22 cellular contexts compared by ENCODE assay signal in the genomic region with DNA sequence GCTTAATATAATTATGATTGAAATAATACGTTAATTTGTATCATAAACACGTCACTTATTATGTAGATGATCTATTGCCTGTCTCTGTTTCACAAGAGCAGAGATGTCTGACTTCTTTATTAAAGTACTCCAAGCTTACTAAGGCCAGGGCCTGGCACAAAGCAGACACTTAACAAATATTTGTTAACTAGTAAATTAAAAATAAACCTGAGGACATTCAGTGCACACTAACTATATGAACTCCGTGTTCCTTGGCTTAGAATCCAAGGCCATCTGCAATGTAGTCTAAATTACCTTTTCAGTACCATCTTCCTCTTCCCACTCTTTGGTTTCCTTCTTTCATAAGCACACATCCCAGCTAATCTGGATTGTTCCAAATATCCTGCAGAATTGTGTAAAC.
DNase-seq lines count a peak whose midpoint lies in the region; ATAC-seq, FAIRE-seq and TF ChIP-seq lines count a peak whose summit lies in the region.
"Had no signal": no experiment of that assay in that cellular context is flagged by ENCODE, and none has a peak within 500 bp of the region (broad histone marks: within the 10 kb centered on the region; RNA-seq: fewer than 3 reads in every experiment).

No MANE protein-coding gene starts in this region.

- H4K20me1 ChIP-seq in PC-3 (ENCODE audit: low read length) (no peaks in the 10 kb centered on the region), SK-N-SH (ENCODE audit: insufficient read depth) (no peaks in the 10 kb centered on the region)
- H4K20me1 ChIP-seq: BLaER1 treated with 17β-estradiol and CSF1 and Interleukin-3, amounts not matched to agents 10 nM and 100 nM had no signal

- H3K9me2 ChIP-seq in PC-3 (replicated peaks; ENCODE audit: low read length) (no peaks in the 10 kb centered on the region), SK-N-SH (no peaks in the 10 kb centered on the region)

- BruUV-seq in PC-3 (replicated peaks; lab: Mats Ljungman, UMichigan), result no TSS peak

- CTCF ChIA-PET in PC-3 (lab: Charles Lee) (no interaction called here), SK-N-SH (lab: Yijun Ruan, JAX) (no interaction called here)

- POLR2A ChIA-PET in PC-3 (lab: Charles Lee; ENCODE audit: unreplicated experiment), result no interaction called here
- POLR2A ChIA-PET in SK-N-SH (lab: Yijun Ruan, JAX), result no interaction called here

- H3K4me2 ChIP-seq in PC-3 (ENCODE audit: low read length) (no peak overlapping the region), SK-N-SH (no peak overlapping the region)
- H3K4me2 ChIP-seq: BLaER1 treated with 17β-estradiol and CSF1 and Interleukin-3, amounts not matched to agents 10 nM and 100 nM had no signal

- H3F3A ChIP-seq in PC-3 (ENCODE audit: low read length, unreplicated experiment) (no peaks in the 10 kb centered on the region), SK-N-SH (replicated peaks; ENCODE audit: insufficient read depth) (no peaks in the 10 kb centered on the region)

- no peak overlapping the region for H3K4me3 ChIP-seq in PC-3 (ENCODE audit: low read length)
- H3K4me3 ChIP-seq in pancreas, result no peak overlapping the region
- H3K4me3 ChIP-seq in SK-N-SH (ENCODE audit: low read depth in 2 of 2, low read length in 1 of 2), result no peak overlapping the region
- H3K4me3 ChIP-seq: BLaER1 treated with 17β-estradiol and CSF1 and Interleukin-3, amounts not matched to agents 10 nM and 100 nM; GM23248 had no signal

- H3K79me2 ChIP-seq in PC-3 (ENCODE audit: low read length) (no peaks in the 10 kb centered on the region), SK-N-SH (ENCODE audit: insufficient read depth) (no peaks in the 10 kb centered on the region)

- FAIRE-seq in pancreas (lab: Jason Lieb, UNC) (no peak), urothelium cell line (lab: Jason Lieb, UNC) (no peak)
- FAIRE-seq: GM12891, GM18507, H1 had no signal

- no peak overlapping the region for H3K9ac ChIP-seq in PC-3 (ENCODE audit: low read length)
- H3K9ac ChIP-seq in SK-N-SH, result no peak overlapping the region
- H3K9ac ChIP-seq: BLaER1 treated with 17β-estradiol and CSF1 and Interleukin-3, amounts not matched to agents 10 nM and 100 nM; GM23248 had no signal

- H2AFZ ChIP-seq in PC-3 (ENCODE audit: low read length) (no peak overlapping the region), SK-N-SH (ENCODE audit: low read depth) (no peak overlapping the region)
- H2AFZ ChIP-seq: GM23248 had no signal

- H3K4me1 ChIP-seq in PC-3 (ENCODE audit: insufficient read depth, low read length), result no peaks in the 10 kb centered on the region
- H3K4me1 ChIP-seq in pancreas, result peaks cover 0 to 9% (median 6%) of the 10 kb centered on the region in 3 donors
- H3K4me1 ChIP-seq in SK-N-SH (ENCODE audit: control insufficient read depth in 1 of 2, insufficient read depth in 2 of 2, low read depth in 1 of 2, low read length in 1 of 2), result peaks cover 0 to 4% of the 10 kb centered on the region in 2 experiments; a peak in 1 of 4 replicates
- H3K4me1 ChIP-seq: BE2C; BLaER1 treated with 17β-estradiol and CSF1 and Interleukin-3, amounts not matched to agents 10 nM and 100 nM had no signal

- H3K9me3 ChIP-seq in PC-3 (ENCODE audit: low read length) (no peaks in the 10 kb centered on the region), pancreas (no peaks in the 10 kb centered on the region), SK-N-SH (no peaks in the 10 kb centered on the region)
- H3K9me3 ChIP-seq: BE2C; BLaER1 treated with 17β-estradiol and CSF1 and Interleukin-3, amounts not matched to agents 10 nM and 100 nM had no signal

- DNase-seq in left ventricle myocardium superior (no peak), Right ventricle myocardium superior (no peak), PC-3 (no peak), pancreas (no peak), superior temporal gyrus (ENCODE audit: extremely low spot score) (peak; percentile 17), NCI-H2081 treated with DMSO at 0.1 percent for 48 hours (lab: John Stamatoyannopoulos, UW) (no peak), SK-N-SH (no peak), urothelium cell line (ENCODE audit: low spot score) (no peak)
- DNase-seq: 8988T; BE2C; CD4-positive, alpha-beta T cell; CD8-positive, alpha-beta memory T cell; DMS53; DMS79 treated with DMSO at 0.1 percent for 48 hours; GF-D8; GM23248; H7; HCEC 1CT had no signal

- WGBS in pancreas, 2 donors, result 16 to 24% methylated on average over 3 of the region's 3 CpGs
- WGBS in SK-N-SH (ENCODE audit: low lambda C conversion rate), result 51% methylated on average over 3 of the region's 3 CpGs

- H3K27ac ChIP-seq in PC-3 (ENCODE audit: low read length) (no peak overlapping the region), pancreas (no peak overlapping the region), SK-N-SH (ENCODE audit: low read depth in 2 of 2, low read length in 1 of 2) (no peak overlapping the region)
- H3K27ac ChIP-seq: BLaER1 treated with 17β-estradiol and CSF1 and Interleukin-3, amounts not matched to agents 10 nM and 100 nM; GM23248 had no signal

- no peak for TF ChIP-seq RAD21 in SK-N-SH (IDR thresholded peaks at IDR 0.05; ENCODE audit: low read length)

- no peaks in the 10 kb centered on the region for H3K27me3 ChIP-seq in PC-3 (ENCODE audit: low read length)
- no peaks in the 10 kb centered on the region for H3K27me3 ChIP-seq in pancreas
- H3K27me3 ChIP-seq in SK-N-SH (ENCODE audit: insufficient read depth), result no peaks in the 10 kb centered on the region
- H3K27me3 ChIP-seq: BE2C; BLaER1 treated with 17β-estradiol and CSF1 and Interleukin-3, amounts not matched to agents 10 nM and 100 nM had no signal

- H3K36me3 ChIP-seq in PC-3 (ENCODE audit: low read depth, low read length) (no peaks in the 10 kb centered on the region), pancreas (no peaks in the 10 kb centered on the region), SK-N-SH (replicated peaks in 1 of 2; ENCODE audit: control insufficient read depth in 1 of 2, insufficient read depth in 2 of 2, low read length in 1 of 2) (no peaks in the 10 kb centered on the region)
- H3K36me3 ChIP-seq: BE2C; BLaER1 treated with 17β-estradiol and CSF1 and Interleukin-3, amounts not matched to agents 10 nM and 100 nM had no signal

- intact Hi-C loops in left ventricle myocardium superior (cut with micrococcal nuclease), result no loop called here
- intact Hi-C loops in Right ventricle myocardium superior (cut with DNase I), result no loop called here
- intact Hi-C loops in PC-3 (cut with micrococcal nuclease), result no loop called here
- intact Hi-C loops in pancreas (cut with DNase I), result no loop called here

- no peak for TF ChIP-seq EP300 in SK-N-SH (IDR thresholded peaks at IDR 0.05; ENCODE audit: borderline replicate concordance in 1 of 2, low read depth in 1 of 2, low read length in 1 of 2)

- ATAC-seq in left ventricle myocardium superior, result peak; percentile 67
- no peak for ATAC-seq in Right ventricle myocardium superior (ENCODE audit: poor library complexity)
- peak; percentile 24; the same call in 1 of the 2 replicates for ATAC-seq in PC-3
- peak in 3 of 4 donors; percentile 74 to 85 (median 74) for ATAC-seq in pancreas

- no peak for TF ChIP-seq CTCF in PC-3 (conservative IDR thresholded peaks at IDR 0.05; ENCODE audit: low read depth, low read length)
- TF ChIP-seq CTCF in pancreas (IDR thresholded peaks at IDR 0.05), result no peak
- TF ChIP-seq CTCF in SK-N-SH (IDR thresholded peaks at IDR 0.05), result no peak

TF ChIP-seq in SK-N-SH, 30 proteins besides CTCF, POLR2A, EP300 and RAD21:
- TF ChIP-seq POLR2AphosphoS5 (IDR thresholded peaks at IDR 0.05; ENCODE audit: low read depth, low read length), result no peak
- no peak for TF ChIP-seq SIN3A (IDR thresholded peaks at IDR 0.05; ENCODE audit: borderline replicate concordance, low read depth, low read length)
- no peak for TF ChIP-seq FOXJ3 (CRISPR knock-in tag; IDR thresholded peaks at IDR 0.05)
- no peak for TF ChIP-seq RXRA (IDR thresholded peaks at IDR 0.05; ENCODE audit: borderline replicate concordance, low read depth)
- TF ChIP-seq YY1 (IDR thresholded peaks at IDR 0.05; ENCODE audit: low read depth), result no peak
- no peak for TF ChIP-seq FOXM1 (IDR thresholded peaks at IDR 0.05; ENCODE audit: low read depth)
- TF ChIP-seq TAF1 (IDR thresholded peaks at IDR 0.05; ENCODE audit: borderline replicate concordance, low read depth, low read length), result no peak
- TF ChIP-seq EZH2phosphoT487 (IDR thresholded peaks at IDR 0.05; ENCODE audit: borderline replicate concordance, low read depth), result no peak
- TF ChIP-seq GATA2 (CRISPR knock-in tag; IDR thresholded peaks at IDR 0.05), result no peak
